In the genomic region with DNA sequence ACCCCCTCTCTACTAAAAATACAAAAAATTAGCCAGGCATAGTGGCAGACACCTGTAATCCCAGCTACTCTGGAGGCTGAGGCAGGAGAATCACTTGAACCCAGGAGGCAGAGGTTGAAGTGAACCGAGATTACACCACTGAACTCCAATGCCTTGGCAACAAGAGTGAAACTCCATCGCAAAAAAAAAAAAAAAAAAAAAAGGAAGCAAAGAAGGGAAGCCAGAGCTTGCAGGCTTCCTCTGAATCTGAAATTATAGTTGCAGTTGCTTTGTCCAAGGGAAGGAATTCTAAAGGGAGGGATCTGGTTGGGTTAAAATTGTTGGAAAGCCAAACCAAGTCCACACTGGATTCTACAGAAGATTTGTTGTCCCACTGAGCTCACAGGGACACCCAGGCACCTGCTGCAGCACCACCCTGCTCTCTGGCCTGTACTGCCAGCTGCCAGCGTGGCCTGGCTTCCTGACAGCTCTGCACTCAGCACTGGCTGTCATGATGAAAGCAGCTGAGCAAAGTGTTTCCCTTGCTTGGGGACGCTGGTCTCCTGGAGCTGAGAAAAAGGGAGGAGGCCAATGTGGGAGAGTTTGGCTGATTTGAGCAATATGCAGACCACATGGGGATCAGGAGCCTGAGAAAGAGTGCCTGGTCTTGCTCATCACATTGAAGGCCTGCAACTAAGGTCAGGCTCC, we compare ENCODE assay signal across 10 cellular contexts.
A peak's percentile ranks its signal among the peaks of the same experiment; 100 is the strongest.
DNase-seq lines count a peak whose midpoint lies in the region; ATAC-seq and TF ChIP-seq lines count a peak whose summit lies in the region.
"Had no signal": no experiment of that assay in that cellular context is flagged by ENCODE, and none has a peak within 500 bp of the region (broad histone marks: within the 10 kb centered on the region; RNA-seq: fewer than 3 reads in every experiment).

No MANE protein-coding gene starts in this region.

- H3K27me3 Mint-ChIP-seq in nephron progenitor cell (ENCODE audit: low read depth, poor library complexity): peaks cover 23% of the 10 kb centered on the region

- H3K27ac ChIP-seq in HL-60 (replicated peaks): peak overlapping the region; percentile 78

- peaks cover 26% of the 10 kb centered on the region for H3K9me3 Mint-ChIP-seq in nephron progenitor cell

- ATAC-seq in HG02642 (IDR thresholded peaks at IDR 0.05; ENCODE audit: poor library complexity, unreplicated experiment): no peak
- no peak for ATAC-seq in HG03469 (IDR thresholded peaks at IDR 0.05; ENCODE audit: unreplicated experiment)

- H3K4me1 Mint-ChIP-seq in nephron progenitor cell: peaks cover 53% of the 10 kb centered on the region

- H3K4me3 Mint-ChIP-seq in nephron progenitor cell: no peak overlapping the region

- DNase-seq in CD1c-positive myeloid dendritic cell (ENCODE audit: extremely low spot score) (peak; percentile 66), HL-60 (ENCODE audit: low read depth in 1 of 2, low spot score in 1 of 2) (peak; percentile 68 to 81), UCSD-AML1 (lab: John Stamatoyannopoulos, UW; ENCODE audit: unreplicated experiment) (peak; percentile 53), midbrain (lab: John Stamatoyannopoulos, UW) (peak; percentile 69), nephron progenitor cell (no peak)
- no peak for DNase-seq in stimulated activated naive CD4-positive, alpha-beta T cell (lab: John Stamatoyannopoulos, UW)
- DNase-seq: IMR-90 had no signal

- H3K36me3 Mint-ChIP-seq in nephron progenitor cell (ENCODE audit: low read depth): peaks cover 13% of the 10 kb centered on the region

- no peak for TF ChIP-seq CTCF in HL-60 (IDR thresholded peaks at IDR 0.05; ENCODE audit: insufficient read depth, low read length)
- TF ChIP-seq CTCF in nephron progenitor cell (IDR thresholded peaks at IDR 0.05): no peak

- H3K27ac Mint-ChIP-seq in nephron progenitor cell: no peak overlapping the region

- no peak overlapping the region for H3K4me3 ChIP-seq in HL-60 (replicated peaks; ENCODE audit: insufficient read depth, low read length)
- H3K4me3 ChIP-seq: thoracic aorta had no signal

- H3K27me3 ChIP-seq in HL-60 (ENCODE audit: insufficient read depth, poor library complexity, severe bottlenecking): no peaks in the 10 kb centered on the region

Comparison
In these comparisons a context has a peak if more than half of its experiments do, and no peak if none do; other contexts are left out.
1. DNase-seq: peak in CD1c-positive myeloid dendritic cell (single experiment), HL-60 (2 of 2), UCSD-AML1 (single experiment) and midbrain (single experiment); none in stimulated activated naive CD4-positive, alpha-beta T cell (0 of 6) and nephron progenitor cell (single experiment).